ENCODE assay signal across 8 cellular contexts in the genomic region with DNA sequence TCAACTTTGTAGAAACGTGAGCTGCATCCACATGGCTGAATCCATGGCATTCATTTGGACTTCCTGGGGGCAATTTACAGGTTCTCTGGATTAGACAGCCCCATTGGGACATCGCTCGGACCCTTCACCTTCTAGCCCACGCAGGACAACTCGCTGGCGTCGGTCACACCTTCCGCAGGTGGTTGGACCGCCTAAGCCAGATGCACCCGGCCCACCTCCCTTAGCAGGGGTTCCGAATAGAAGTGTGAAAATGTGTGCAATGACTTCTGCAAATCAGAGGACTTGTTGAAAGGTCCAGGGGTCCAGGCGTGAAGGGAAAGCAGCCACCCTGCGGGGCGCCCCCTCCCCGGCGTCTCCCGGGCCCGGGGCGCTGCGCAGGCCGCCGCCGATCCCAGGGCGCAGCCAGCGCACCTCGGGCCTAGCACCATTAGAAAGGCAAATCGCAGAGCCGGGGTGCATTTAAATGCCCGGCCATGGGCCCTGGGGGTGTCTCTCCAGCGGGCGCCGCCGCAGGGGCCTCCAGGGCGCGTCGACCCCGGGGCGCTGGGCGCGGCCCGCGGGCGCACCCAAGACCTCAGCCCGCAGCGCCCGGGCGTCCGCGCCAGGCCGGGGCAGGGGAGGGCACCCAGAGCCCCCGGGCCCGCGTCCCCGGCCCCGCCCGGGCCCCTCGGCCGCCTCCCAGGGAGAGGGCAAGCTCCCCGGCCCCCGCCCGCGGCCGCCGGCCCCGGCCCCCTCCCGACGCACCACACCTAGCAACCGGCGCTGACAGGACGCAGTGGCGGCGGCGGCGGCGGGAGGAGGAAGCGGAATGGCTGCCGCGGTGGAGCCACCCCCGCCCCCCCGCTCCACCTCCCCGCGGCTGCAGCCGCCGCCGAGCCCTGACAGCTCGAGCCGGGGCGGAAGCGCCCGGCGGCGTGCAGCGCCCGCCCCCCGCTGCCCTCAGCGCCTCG. TPM values are rescaled to one million over a fixed set of nuclear protein-coding genes. Genes with fewer than 3 reads are reported as not detected.
DNase-seq lines count a peak whose midpoint lies in the region; ATAC-seq and FAIRE-seq lines count a peak whose summit lies in the region.

No MANE protein-coding gene starts in this region.

- no peaks in the 10 kb centered on the region for H3K27me3 ChIP-seq in BLaER1
- H3K27me3 ChIP-seq in neuron (ENCODE audit: insufficient read depth, low read length) = peaks cover 39% of the 10 kb centered on the region

- peak; percentile 71 for DNase-seq in RPMI7951 (ENCODE audit: low read depth)
- peak; percentile 72 for DNase-seq in activated effector memory CD4-positive, alpha-beta T cell treated with Interleukin-2 at 50 U/mL for 16 hours
- DNase-seq in frontal cortex (ENCODE audit: low spot score in 2 of 2) = peak; percentile 78 to 88
- peak; percentile 51 for DNase-seq in superior temporal gyrus (ENCODE audit: extremely low spot score)

- 0 out of 2 replicates have a peak, but pooled peaks cover 27% of the 10 kb centered on the region for H4K20me1 ChIP-seq in BLaER1

- no peak overlapping the region for H2AFZ ChIP-seq in neuron (ENCODE audit: low read depth, low read length)

- ATAC-seq in GM19328 (IDR thresholded peaks at IDR 0.05; ENCODE audit: unreplicated experiment) (peak; percentile 74), HG03460 (IDR thresholded peaks at IDR 0.05; ENCODE audit: unreplicated experiment) (peak; percentile 60)

- H3K4me1 ChIP-seq in BLaER1 = peaks cover 31% of the 10 kb centered on the region
- peaks cover 7% of the 10 kb centered on the region for H3K4me1 ChIP-seq in neuron (ENCODE audit: insufficient read depth, low read length)

- no peaks in the 10 kb centered on the region for H3K9me3 ChIP-seq in BLaER1
- H3K9me3 ChIP-seq in neuron (ENCODE audit: low read length) = no peaks in the 10 kb centered on the region

- H3K4me3 ChIP-seq in BLaER1 (peak overlapping the region; percentile 74), neuron (ENCODE audit: low read length) (peak overlapping the region; percentile 44)

- H3K36me3 ChIP-seq in BLaER1 (no peaks in the 10 kb centered on the region), neuron (ENCODE audit: insufficient read depth, low read length) (no peaks in the 10 kb centered on the region)

- H3K27ac ChIP-seq in BLaER1 = 0 out of 2 replicates have a peak overlapping the region, but pooled peaks have one; percentile 44

- FAIRE-seq in frontal cortex (lab: Jason Lieb, UNC) = no peak

- peak overlapping the region; percentile 95 for H3K4me2 ChIP-seq in BLaER1

- H3K9ac ChIP-seq in BLaER1 = peak overlapping the region; percentile 77

RNA-seq across cellular contexts. Expression of a gene that starts 1.2 kb away (rescaled TPM):
- 9.1 and 11.3 TPM in 2 replicates for total RNA-seq in RPMI7951 (2014; rRNA removed; shearing (Covaris generic))
- total RNA-seq in frontal cortex = 39.5 TPM

Comparison
In these comparisons a context has a peak if more than half of its experiments do, and no peak if none do; other contexts are left out.
1. Peak in every context shown above with its lines: DNase-seq, ATAC-seq, H3K4me3 ChIP-seq and H3K27ac ChIP-seq.